ENCODE assay signal across 8 cellular contexts in genomic region chr6:111663692-111664564, GRCh38. TPM values are rescaled to one million over a fixed set of nuclear protein-coding genes. Genes with fewer than 3 reads are reported as not detected.
DNase-seq lines count a peak whose midpoint lies in the region; ATAC-seq and TF ChIP-seq lines count a peak whose summit lies in the region.

No MANE protein-coding gene starts in this region.

- H3K9me3 ChIP-seq in spleen, result no peaks in the 10 kb centered on the region

- TF ChIP-seq CTCF in brain (conservative IDR thresholded peaks at IDR 0.05) (no peak), spleen (IDR thresholded peaks at IDR 0.05 in 8 of 11, conservative IDR thresholded peaks at IDR 0.05 in 3 of 11) (no peak)

- peaks cover 73% of the 10 kb centered on the region for H3K4me1 Mint-ChIP-seq in brain

- ATAC-seq in GM21576 (IDR thresholded peaks at IDR 0.05; ENCODE audit: unreplicated experiment) (no peak), HG03196 (IDR thresholded peaks at IDR 0.05; ENCODE audit: unreplicated experiment) (no peak), HG03045 (IDR thresholded peaks at IDR 0.05; ENCODE audit: unreplicated experiment) (no peak), GM18909 (IDR thresholded peaks at IDR 0.05; ENCODE audit: poor library complexity, unreplicated experiment) (no peak)

- H3K9me3 Mint-ChIP-seq in brain, result no peaks in the 10 kb centered on the region

- 55 to 83% (median 73%) methylated on average over 15 of the region's 15 CpGs for WGBS in spleen, 5 donors

- H3K27ac Mint-ChIP-seq in brain, result peak overlapping the region; percentile 87 to 95 (median 92)

- H3K27me3 Mint-ChIP-seq in brain, result no peaks in the 10 kb centered on the region

- peaks cover 43% of the 10 kb centered on the region for H3K36me3 Mint-ChIP-seq in brain

- intact Hi-C loops in spleen (cut with DNase I; ENCODE audit: low total_unique reads), result no loop called here

- peak overlapping the region; percentile 56 to 72 (median 65) for H3K4me3 Mint-ChIP-seq in brain

- H3K36me3 ChIP-seq in spleen, result peaks cover 0 to 97% (median 26%) of the 10 kb centered on the region in 6 donors

- H3K4me3 ChIP-seq in spleen, result no peak overlapping the region

- H3K4me1 ChIP-seq in spleen, result peaks cover 0 to 43% (median 12%) of the 10 kb centered on the region in 6 donors

- no peak for TF ChIP-seq POLR2A in spleen (IDR thresholded peaks at IDR 0.05)

- no peaks in the 10 kb centered on the region for H3K27me3 ChIP-seq in spleen (replicated peaks in 1 of 7)

- DNase-seq in Kasumi-1 (lab: John Stamatoyannopoulos, UW) (peak; percentile 36 to 50), islet precursor cell (peak; percentile 96), spleen (no peak)

- peak overlapping the region in 7 of 8 donors; percentile 29 to 70 (median 50) for H3K27ac ChIP-seq in spleen

RNA-seq across cellular contexts. Expression of gene TRAF3IP2, which starts 58.2 kb away (rescaled TPM):
- 102 TPM for polyA plus RNA-seq in brain (ENCODE audit: insufficient read depth, low read depth, low replicate concordance)
- total RNA-seq in spleen, result 10 to 100 TPM in 6 of 7 donors, 1 to 10 TPM in 1; 9.4 to 26.0 (median 15.2) TPM
- 10 to 100 TPM; 18.5 to 30.1 (median 25.6) TPM for polyA plus RNA-seq in spleen
